1 cellular context compared by ENCODE assay signal in the genomic region with DNA sequence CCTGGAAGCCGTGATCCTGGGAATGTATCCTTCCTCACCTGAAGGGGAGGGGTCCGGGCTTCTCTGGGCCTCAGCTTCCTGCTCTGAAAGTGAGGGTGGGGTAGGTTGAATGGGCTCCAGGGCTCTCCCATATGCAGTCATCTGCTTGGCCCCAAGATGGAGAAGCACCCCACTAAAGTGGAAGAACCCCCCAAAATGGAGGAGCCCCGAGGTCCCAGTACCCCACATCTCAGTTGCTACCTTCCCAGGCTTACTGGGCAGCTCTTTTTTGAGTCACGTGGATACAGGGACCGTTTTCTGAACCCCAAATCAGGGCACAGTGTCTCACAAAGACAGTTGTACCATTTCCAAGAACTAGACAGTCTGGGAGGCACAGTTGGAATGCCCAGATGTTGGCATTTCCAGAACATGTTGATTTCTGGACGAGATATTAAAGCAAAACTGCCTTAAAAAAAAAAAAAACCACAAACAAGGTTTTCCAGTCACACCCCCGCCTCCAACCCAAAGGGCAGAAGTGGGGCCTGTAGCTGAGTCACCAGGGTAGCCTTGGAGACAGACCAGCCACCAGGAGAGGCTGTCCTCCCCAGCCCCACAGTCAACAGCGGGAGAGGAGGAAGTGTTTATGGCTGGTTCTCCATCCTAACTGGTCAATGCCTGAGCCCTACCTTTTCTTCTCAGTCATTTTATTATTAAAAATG.
TF ChIP-seq lines count a peak whose summit lies in the region.

No MANE protein-coding gene starts in this region.

TF ChIP-seq in K562, 482 proteins besides CTCF, POLR2A, EP300 and RAD21 (continued from another document and continues in another):
- TF ChIP-seq BMI1 (IDR thresholded peaks at IDR 0.05; ENCODE audit: low read length) (no peak), ELF1 (tag; IDR thresholded peaks at IDR 0.05) (no peak), YY1 (IDR thresholded peaks at IDR 0.05; ENCODE audit: borderline replicate concordance in 1 of 3, control insufficient read depth in 1 of 3, extremely low read depth in 1 of 3, insufficient read depth in 3 of 3, insufficient read length in 1 of 3, insufficient replicate concordance in 2 of 3, low read depth in 1 of 3, low read length in 2 of 3) (no peak), ZNF384 (IDR thresholded peaks at IDR 0.05; ENCODE audit: low read depth, low read length) (peak; percentile 90), DPF2 (IDR thresholded peaks at IDR 0.05) (peak; percentile 38; the same call in 1 of the 2 replicates), TRIM24 (IDR thresholded peaks at IDR 0.05) (no peak), HDAC8 (tag; IDR thresholded peaks at IDR 0.05) (no peak), MAFK (IDR thresholded peaks at IDR 0.05; ENCODE audit: low read length) (0 out of 2 replicates have a peak, but pooled peaks have one; percentile 16), SMARCA4 (IDR thresholded peaks at IDR 0.05) (0 out of 2 replicates have a peak, but pooled peaks have one; percentile 29), SAFB (IDR thresholded peaks at IDR 0.05; ENCODE audit: borderline replicate concordance, low read depth, low read length) (no peak), NFATC3 (IDR thresholded peaks at IDR 0.05) (no peak), ZKSCAN1 (IDR thresholded peaks at IDR 0.05; ENCODE audit: low read depth, low read length) (no peak), PCBP1 (IDR thresholded peaks at IDR 0.05; ENCODE audit: low read depth, low read length, poor library complexity, severe bottlenecking) (no peak), ARHGAP35 (IDR thresholded peaks at IDR 0.05; ENCODE audit: partially characterized antibody) (no peak), JUND (IDR thresholded peaks at IDR 0.05; ENCODE audit: borderline replicate concordance, low read depth, low read length) (peak; percentile 88), JUND (tag; IDR thresholded peaks at IDR 0.05; ENCODE audit: borderline replicate concordance, low read depth, low read length) (peak; percentile 83; the same call in 2 of the 3 replicates), NONO (IDR thresholded peaks at IDR 0.05; ENCODE audit: low read depth in 2 of 2, low read length in 1 of 2) (no peak), NCOR1 (IDR thresholded peaks at IDR 0.05) (no peak)
- TF ChIP-seq, protein P1, sequence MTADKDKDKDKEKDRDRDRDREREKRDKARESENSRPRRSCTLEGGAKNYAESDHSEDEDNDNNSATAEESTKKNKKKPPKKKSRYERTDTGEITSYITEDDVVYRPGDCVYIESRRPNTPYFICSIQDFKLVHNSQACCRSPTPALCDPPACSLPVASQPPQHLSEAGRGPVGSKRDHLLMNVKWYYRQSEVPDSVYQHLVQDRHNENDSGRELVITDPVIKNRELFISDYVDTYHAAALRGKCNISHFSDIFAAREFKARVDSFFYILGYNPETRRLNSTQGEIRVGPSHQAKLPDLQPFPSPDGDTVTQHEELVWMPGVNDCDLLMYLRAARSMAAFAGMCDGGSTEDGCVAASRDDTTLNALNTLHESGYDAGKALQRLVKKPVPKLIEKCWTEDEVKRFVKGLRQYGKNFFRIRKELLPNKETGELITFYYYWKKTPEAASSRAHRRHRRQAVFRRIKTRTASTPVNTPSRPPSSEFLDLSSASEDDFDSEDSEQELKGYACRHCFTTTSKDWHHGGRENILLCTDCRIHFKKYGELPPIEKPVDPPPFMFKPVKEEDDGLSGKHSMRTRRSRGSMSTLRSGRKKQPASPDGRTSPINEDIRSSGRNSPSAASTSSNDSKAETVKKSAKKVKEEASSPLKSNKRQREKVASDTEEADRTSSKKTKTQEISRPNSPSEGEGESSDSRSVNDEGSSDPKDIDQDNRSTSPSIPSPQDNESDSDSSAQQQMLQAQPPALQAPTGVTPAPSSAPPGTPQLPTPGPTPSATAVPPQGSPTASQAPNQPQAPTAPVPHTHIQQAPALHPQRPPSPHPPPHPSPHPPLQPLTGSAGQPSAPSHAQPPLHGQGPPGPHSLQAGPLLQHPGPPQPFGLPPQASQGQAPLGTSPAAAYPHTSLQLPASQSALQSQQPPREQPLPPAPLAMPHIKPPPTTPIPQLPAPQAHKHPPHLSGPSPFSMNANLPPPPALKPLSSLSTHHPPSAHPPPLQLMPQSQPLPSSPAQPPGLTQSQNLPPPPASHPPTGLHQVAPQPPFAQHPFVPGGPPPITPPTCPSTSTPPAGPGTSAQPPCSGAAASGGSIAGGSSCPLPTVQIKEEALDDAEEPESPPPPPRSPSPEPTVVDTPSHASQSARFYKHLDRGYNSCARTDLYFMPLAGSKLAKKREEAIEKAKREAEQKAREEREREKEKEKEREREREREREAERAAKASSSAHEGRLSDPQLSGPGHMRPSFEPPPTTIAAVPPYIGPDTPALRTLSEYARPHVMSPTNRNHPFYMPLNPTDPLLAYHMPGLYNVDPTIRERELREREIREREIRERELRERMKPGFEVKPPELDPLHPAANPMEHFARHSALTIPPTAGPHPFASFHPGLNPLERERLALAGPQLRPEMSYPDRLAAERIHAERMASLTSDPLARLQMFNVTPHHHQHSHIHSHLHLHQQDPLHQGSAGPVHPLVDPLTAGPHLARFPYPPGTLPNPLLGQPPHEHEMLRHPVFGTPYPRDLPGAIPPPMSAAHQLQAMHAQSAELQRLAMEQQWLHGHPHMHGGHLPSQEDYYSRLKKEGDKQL (CRISPR knock-in tag; IDR thresholded peaks at IDR 0.05; ENCODE audit: borderline replicate concordance) = no peak
- TF ChIP-seq, protein P2, sequence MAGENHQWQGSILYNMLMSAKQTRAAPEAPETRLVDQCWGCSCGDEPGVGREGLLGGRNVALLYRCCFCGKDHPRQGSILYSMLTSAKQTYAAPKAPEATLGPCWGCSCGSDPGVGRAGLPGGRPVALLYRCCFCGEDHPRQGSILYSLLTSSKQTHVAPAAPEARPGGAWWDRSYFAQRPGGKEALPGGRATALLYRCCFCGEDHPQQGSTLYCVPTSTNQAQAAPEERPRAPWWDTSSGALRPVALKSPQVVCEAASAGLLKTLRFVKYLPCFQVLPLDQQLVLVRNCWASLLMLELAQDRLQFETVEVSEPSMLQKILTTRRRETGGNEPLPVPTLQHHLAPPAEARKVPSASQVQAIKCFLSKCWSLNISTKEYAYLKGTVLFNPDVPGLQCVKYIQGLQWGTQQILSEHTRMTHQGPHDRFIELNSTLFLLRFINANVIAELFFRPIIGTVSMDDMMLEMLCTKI (IDR thresholded peaks at IDR 0.05; ENCODE audit: partially characterized antibody) = no peak
- TF ChIP-seq, protein P3, sequence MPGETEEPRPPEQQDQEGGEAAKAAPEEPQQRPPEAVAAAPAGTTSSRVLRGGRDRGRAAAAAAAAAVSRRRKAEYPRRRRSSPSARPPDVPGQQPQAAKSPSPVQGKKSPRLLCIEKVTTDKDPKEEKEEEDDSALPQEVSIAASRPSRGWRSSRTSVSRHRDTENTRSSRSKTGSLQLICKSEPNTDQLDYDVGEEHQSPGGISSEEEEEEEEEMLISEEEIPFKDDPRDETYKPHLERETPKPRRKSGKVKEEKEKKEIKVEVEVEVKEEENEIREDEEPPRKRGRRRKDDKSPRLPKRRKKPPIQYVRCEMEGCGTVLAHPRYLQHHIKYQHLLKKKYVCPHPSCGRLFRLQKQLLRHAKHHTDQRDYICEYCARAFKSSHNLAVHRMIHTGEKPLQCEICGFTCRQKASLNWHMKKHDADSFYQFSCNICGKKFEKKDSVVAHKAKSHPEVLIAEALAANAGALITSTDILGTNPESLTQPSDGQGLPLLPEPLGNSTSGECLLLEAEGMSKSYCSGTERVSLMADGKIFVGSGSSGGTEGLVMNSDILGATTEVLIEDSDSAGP (CRISPR knock-in tag; IDR thresholded peaks at IDR 0.05) = no peak
- TF ChIP-seq, protein P4, sequence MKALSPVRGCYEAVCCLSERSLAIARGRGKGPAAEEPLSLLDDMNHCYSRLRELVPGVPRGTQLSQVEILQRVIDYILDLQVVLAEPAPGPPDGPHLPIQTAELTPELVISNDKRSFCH (CRISPR knock-in tag; IDR thresholded peaks at IDR 0.05) = no peak
- TF ChIP-seq, protein P4 (tag; IDR thresholded peaks at IDR 0.05) = 0 out of 2 replicates have a peak, but pooled peaks have one; percentile 30
- TF ChIP-seq, protein P5, sequence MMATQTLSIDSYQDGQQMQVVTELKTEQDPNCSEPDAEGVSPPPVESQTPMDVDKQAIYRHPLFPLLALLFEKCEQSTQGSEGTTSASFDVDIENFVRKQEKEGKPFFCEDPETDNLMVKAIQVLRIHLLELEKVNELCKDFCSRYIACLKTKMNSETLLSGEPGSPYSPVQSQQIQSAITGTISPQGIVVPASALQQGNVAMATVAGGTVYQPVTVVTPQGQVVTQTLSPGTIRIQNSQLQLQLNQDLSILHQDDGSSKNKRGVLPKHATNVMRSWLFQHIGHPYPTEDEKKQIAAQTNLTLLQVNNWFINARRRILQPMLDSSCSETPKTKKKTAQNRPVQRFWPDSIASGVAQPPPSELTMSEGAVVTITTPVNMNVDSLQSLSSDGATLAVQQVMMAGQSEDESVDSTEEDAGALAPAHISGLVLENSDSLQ (IDR thresholded peaks at IDR 0.05) = peak; percentile 71
- TF ChIP-seq, protein P6, sequence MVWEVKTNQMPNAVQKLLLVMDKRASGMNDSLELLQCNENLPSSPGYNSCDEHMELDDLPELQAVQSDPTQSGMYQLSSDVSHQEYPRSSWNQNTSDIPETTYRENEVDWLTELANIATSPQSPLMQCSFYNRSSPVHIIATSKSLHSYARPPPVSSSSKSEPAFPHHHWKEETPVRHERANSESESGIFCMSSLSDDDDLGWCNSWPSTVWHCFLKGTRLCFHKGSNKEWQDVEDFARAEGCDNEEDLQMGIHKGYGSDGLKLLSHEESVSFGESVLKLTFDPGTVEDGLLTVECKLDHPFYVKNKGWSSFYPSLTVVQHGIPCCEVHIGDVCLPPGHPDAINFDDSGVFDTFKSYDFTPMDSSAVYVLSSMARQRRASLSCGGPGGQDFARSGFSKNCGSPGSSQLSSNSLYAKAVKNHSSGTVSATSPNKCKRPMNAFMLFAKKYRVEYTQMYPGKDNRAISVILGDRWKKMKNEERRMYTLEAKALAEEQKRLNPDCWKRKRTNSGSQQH (CRISPR knock-in tag; IDR thresholded peaks at IDR 0.05) = no peak
- TF ChIP-seq, protein P7, sequence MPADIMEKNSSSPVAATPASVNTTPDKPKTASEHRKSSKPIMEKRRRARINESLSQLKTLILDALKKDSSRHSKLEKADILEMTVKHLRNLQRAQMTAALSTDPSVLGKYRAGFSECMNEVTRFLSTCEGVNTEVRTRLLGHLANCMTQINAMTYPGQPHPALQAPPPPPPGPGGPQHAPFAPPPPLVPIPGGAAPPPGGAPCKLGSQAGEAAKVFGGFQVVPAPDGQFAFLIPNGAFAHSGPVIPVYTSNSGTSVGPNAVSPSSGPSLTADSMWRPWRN (IDR thresholded peaks at IDR 0.05; ENCODE audit: low read depth) = peak; percentile 57; the same call in 1 of the 2 replicates
- TF ChIP-seq, protein P8, sequence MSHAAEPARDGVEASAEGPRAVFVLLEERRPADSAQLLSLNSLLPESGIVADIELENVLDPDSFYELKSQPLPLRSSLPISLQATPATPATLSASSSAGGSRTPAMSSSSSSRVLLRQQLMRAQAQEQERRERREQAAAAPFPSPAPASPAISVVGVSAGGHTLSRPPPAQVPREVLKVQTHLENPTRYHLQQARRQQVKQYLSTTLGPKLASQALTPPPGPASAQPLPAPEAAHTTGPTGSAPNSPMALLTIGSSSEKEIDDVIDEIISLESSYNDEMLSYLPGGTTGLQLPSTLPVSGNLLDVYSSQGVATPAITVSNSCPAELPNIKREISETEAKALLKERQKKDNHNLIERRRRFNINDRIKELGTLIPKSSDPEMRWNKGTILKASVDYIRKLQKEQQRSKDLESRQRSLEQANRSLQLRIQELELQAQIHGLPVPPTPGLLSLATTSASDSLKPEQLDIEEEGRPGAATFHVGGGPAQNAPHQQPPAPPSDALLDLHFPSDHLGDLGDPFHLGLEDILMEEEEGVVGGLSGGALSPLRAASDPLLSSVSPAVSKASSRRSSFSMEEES (CRISPR knock-in tag; IDR thresholded peaks at IDR 0.05) = 0 out of 2 replicates have a peak, but pooled peaks have one; percentile 6
- TF ChIP-seq, protein P9, sequence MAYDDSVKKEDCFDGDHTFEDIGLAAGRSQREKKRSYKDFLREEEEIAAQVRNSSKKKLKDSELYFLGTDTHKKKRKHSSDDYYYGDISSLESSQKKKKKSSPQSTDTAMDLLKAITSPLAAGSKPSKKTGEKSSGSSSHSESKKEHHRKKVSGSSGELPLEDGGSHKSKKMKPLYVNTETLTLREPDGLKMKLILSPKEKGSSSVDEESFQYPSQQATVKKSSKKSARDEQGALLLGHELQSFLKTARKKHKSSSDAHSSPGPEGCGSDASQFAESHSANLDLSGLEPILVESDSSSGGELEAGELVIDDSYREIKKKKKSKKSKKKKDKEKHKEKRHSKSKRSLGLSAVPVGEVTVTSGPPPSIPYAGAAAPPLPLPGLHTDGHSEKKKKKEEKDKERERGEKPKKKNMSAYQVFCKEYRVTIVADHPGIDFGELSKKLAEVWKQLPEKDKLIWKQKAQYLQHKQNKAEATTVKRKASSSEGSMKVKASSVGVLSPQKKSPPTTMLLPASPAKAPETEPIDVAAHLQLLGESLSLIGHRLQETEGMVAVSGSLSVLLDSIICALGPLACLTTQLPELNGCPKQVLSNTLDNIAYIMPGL (CRISPR knock-in tag; IDR thresholded peaks at IDR 0.05) = no peak
- TF ChIP-seq, protein P10, sequence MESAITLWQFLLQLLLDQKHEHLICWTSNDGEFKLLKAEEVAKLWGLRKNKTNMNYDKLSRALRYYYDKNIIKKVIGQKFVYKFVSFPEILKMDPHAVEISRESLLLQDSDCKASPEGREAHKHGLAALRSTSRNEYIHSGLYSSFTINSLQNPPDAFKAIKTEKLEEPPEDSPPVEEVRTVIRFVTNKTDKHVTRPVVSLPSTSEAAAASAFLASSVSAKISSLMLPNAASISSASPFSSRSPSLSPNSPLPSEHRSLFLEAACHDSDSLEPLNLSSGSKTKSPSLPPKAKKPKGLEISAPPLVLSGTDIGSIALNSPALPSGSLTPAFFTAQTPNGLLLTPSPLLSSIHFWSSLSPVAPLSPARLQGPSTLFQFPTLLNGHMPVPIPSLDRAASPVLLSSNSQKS (CRISPR knock-in tag; IDR thresholded peaks at IDR 0.05) = no peak
